Comparison of ENCODE assay signal across 8 cellular contexts in genomic region chr1:224113918-224114786, GRCh38. TPM values are rescaled to one million over a fixed set of nuclear protein-coding genes. Genes with fewer than 3 reads are reported as not detected.
DNase-seq lines count a peak whose midpoint lies in the region; TF ChIP-seq lines count a peak whose summit lies in the region.

Gene FBXO28 (plus strand): TSS chr1:224114111. CDS start chr1:224114130, 19 bp downstream.

- peak within 1 kb of the TSS; percentile 94 for H3K4me3 ChIP-seq in effector memory CD4-positive, alpha-beta T cell (ENCODE audit: insufficient read depth, low read depth, low read length, poor library complexity, severe bottlenecking)

- H3K27ac ChIP-seq in effector memory CD4-positive, alpha-beta T cell (ENCODE audit: insufficient read depth, low read length, poor library complexity, severe bottlenecking), result peak within 1 kb of the TSS; percentile 92

- H3K27me3 ChIP-seq in effector memory CD4-positive, alpha-beta T cell (replicated peaks; ENCODE audit: control insufficient read depth, insufficient read depth, low read length, poor library complexity, severe bottlenecking), result no peaks in the 10 kb centered on the region

- CTCF ChIA-PET in activated CD8-positive, alpha-beta memory T cell treated with anti-CD3 and anti-CD28 coated beads for 36 hours (lab: Charles Lee), result no interaction called here

- peaks cover 13% of the 10 kb centered on the region for H3K4me1 ChIP-seq in effector memory CD4-positive, alpha-beta T cell (ENCODE audit: control insufficient read depth, insufficient read depth, low read length, poor library complexity, severe bottlenecking)

- DNase-seq in CMK (ENCODE audit: low read depth), result peak; percentile 89
- peak; percentile 95 for DNase-seq in GM20000 (ENCODE audit: low spot score)
- peak; percentile 94 for DNase-seq in HT-29 (ENCODE audit: low spot score)
- DNase-seq in NOMO-1 (lab: John Stamatoyannopoulos, UW; ENCODE audit: unreplicated experiment in 2 of 2), result peak; percentile 89 to 95
- DNase-seq in effector memory CD4-positive, alpha-beta T cell, result peak; percentile 84 to 91 (median 86)
- DNase-seq in lung microvascular endothelial cell (ENCODE audit: low read depth in 2 of 2), result peak; percentile 83 to 95
- peak; percentile 90 to 93 (median 93) for DNase-seq in stimulated activated CD4-positive, alpha-beta T cell treated with anti-CD3 and anti-CD28 coated beads, TNF-alpha, amount 100 ng/mL, for 48 hours (ENCODE audit: low read depth in 3 of 3)

- H3K36me3 ChIP-seq in effector memory CD4-positive, alpha-beta T cell (ENCODE audit: control insufficient read depth, insufficient read depth, low read length), result peaks cover 4% of the 10 kb centered on the region

- TF ChIP-seq CTCF in GM20000 (IDR thresholded peaks at IDR 0.05; ENCODE audit: extremely low read depth, missing control alignments), result no peak

- POLR2A ChIA-PET in activated CD8-positive, alpha-beta memory T cell treated with anti-CD3 and anti-CD28 coated beads for 36 hours (lab: Charles Lee), result interaction anchor here (0.7 kb wide), 1 partner anchor 220 kb away, joined by 4 read pairs; no protein-coding TSS in a partner anchor

- no peaks in the 10 kb centered on the region for H3K9me3 ChIP-seq in effector memory CD4-positive, alpha-beta T cell (ENCODE audit: control insufficient read depth, low read length)

RNA-seq across cellular contexts. Expression of gene FBXO28, which starts in this region (rescaled TPM):
- total RNA-seq in HT-29 (2014; rRNA removed; shearing (Covaris generic)), result 30.9 and 34.6 TPM in 2 replicates
- total RNA-seq in activated CD8-positive, alpha-beta memory T cell treated with anti-CD3 and anti-CD28 coated beads for 36 hours, result 10 to 100 TPM; 28.6 to 29.1 TPM
- 51.0 and 95.0 TPM in 2 replicates for total RNA-seq in lung microvascular endothelial cell

Comparison
In these comparisons a context has a peak if more than half of its experiments do, and no peak if none do; other contexts are left out.
1. Peak in every context shown above with its lines: DNase-seq, H3K4me3 ChIP-seq and H3K27ac ChIP-seq.